11 cellular contexts compared by ENCODE assay signal in the genomic region with DNA sequence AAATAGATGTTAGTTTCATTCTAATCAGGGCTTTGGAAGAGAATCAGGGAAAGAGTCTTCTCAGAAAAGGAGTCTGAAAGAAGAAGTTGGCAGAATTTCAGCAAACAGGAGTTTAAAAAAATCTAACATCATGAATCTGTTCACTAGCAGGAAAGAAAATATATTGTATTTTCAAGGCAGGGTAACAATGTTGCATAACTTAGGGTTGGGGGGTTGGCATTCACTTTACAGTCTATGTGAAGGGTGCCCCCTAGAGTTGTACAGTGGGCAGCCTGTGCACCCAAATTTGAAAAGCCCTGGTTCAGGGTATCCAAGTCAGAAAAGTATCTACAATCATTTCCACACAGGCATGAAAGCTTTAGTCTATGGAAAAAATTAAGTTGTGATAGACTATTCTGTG.
A peak's percentile ranks its signal among the peaks of the same experiment; 100 is the strongest.
DNase-seq lines count a peak whose midpoint lies in the region; ATAC-seq and TF ChIP-seq lines count a peak whose summit lies in the region.
"Had no signal": no experiment of that assay in that cellular context is flagged by ENCODE, and none has a peak within 500 bp of the region (broad histone marks: within the 10 kb centered on the region; RNA-seq: fewer than 3 reads in every experiment).

No MANE protein-coding gene starts in this region.

- H3F3A ChIP-seq in OCI-LY1 (ENCODE audit: insufficient read depth, low read length) = no peaks in the 10 kb centered on the region

- ATAC-seq in upper lobe of right lung = no peak

- no peaks in the 10 kb centered on the region for H4K20me1 ChIP-seq in OCI-LY1 (ENCODE audit: insufficient read depth, low read length)

- H3K4me1 Mint-ChIP-seq in MCF 10A (ENCODE audit: insufficient read depth, unreplicated experiment) = peaks cover 6% of the 10 kb centered on the region

- peak; percentile 13 for TF ChIP-seq CTCF in MCF 10A (IDR thresholded peaks at IDR 0.05; ENCODE audit: unreplicated experiment)
- TF ChIP-seq CTCF in breast epithelium (IDR thresholded peaks at IDR 0.05) = no peak
- peak; percentile 12; the same call in 1 of the 2 replicates for TF ChIP-seq CTCF in OCI-LY1 (IDR thresholded peaks at IDR 0.05; ENCODE audit: low read length)
- peak; percentile 33 for TF ChIP-seq CTCF in foreskin fibroblast (IDR thresholded peaks at IDR 0.05; ENCODE audit: low read depth, low read length)
- TF ChIP-seq CTCF in upper lobe of right lung (IDR thresholded peaks at IDR 0.05) = peak; percentile 23

- H3K27ac ChIP-seq in breast epithelium = no peak overlapping the region
- H3K27ac ChIP-seq in OCI-LY1 (ENCODE audit: low read depth, low read length, poor library complexity, severe bottlenecking) = no peak overlapping the region
- H3K27ac ChIP-seq in upper lobe of right lung = no peak overlapping the region
- H3K27ac ChIP-seq: tibial artery had no signal

- H3K4me3 ChIP-seq in breast epithelium (no peak overlapping the region), OCI-LY1 (ENCODE audit: low read depth, low read length, poor library complexity, severe bottlenecking) (no peak overlapping the region), foreskin fibroblast (ENCODE audit: low read depth in 1 of 2, low read length in 2 of 2) (no peak overlapping the region), upper lobe of right lung (no peak overlapping the region)
- H3K4me3 ChIP-seq: tibial artery had no signal

- H3K9me2 ChIP-seq in OCI-LY1 (ENCODE audit: low read depth, low read length) = no peaks in the 10 kb centered on the region

- H3K36me3 Mint-ChIP-seq in MCF 10A (ENCODE audit: insufficient read depth, unreplicated experiment) = no peaks in the 10 kb centered on the region
- H3K36me3 Mint-ChIP-seq: CD14-positive monocyte had no signal

- H3K79me2 ChIP-seq in OCI-LY1 (ENCODE audit: insufficient read depth, low read length) = no peaks in the 10 kb centered on the region

- intact Hi-C loops in MCF 10A (cut with micrococcal nuclease) = loop anchor here (5.0 to 10.0 kb wide), 2 partner anchors 281 to 458 kb away; no protein-coding TSS in a partner anchor
- intact Hi-C loops in breast epithelium (cut with DNase I; ENCODE audit: low total_unique reads) = no loop called here
- intact Hi-C loops in upper lobe of right lung (cut with DNase I) = no loop called here

- H2AFZ ChIP-seq in OCI-LY1 (ENCODE audit: low read length) = no peak overlapping the region

- BruUV-seq in MCF 10A (replicated peaks; lab: Mats Ljungman, UMichigan) = no TSS peak

- H3K9me3 ChIP-seq in breast epithelium = no peaks in the 10 kb centered on the region
- H3K9me3 ChIP-seq in OCI-LY1 (ENCODE audit: low read length) = no peaks in the 10 kb centered on the region
- no peaks in the 10 kb centered on the region for H3K9me3 ChIP-seq in upper lobe of right lung
- H3K9me3 ChIP-seq: tibial artery had no signal

- CTCF ChIA-PET in MCF 10A (lab: Yijun Ruan, JAX) = no interaction called here

- peaks cover 0 to 11% of the 10 kb centered on the region in 2 donors for H3K4me1 ChIP-seq in breast epithelium
- no peaks in the 10 kb centered on the region for H3K4me1 ChIP-seq in OCI-LY1 (ENCODE audit: insufficient read depth, low read length, severe bottlenecking)
- no peaks in the 10 kb centered on the region for H3K4me1 ChIP-seq in upper lobe of right lung

- no peak overlapping the region for H3K4me3 Mint-ChIP-seq in MCF 10A (ENCODE audit: unreplicated experiment)
- H3K4me3 Mint-ChIP-seq: CD14-positive monocyte had no signal

- no peaks in the 10 kb centered on the region for H3K36me3 ChIP-seq in breast epithelium
- no peaks in the 10 kb centered on the region for H3K36me3 ChIP-seq in OCI-LY1 (ENCODE audit: insufficient read depth, low read length)
- no peaks in the 10 kb centered on the region for H3K36me3 ChIP-seq in upper lobe of right lung
- H3K36me3 ChIP-seq: tibial artery had no signal

- POLR2A ChIA-PET in MCF 10A (lab: Yijun Ruan, JAX) = no interaction called here

- no peak overlapping the region for H3K4me2 ChIP-seq in OCI-LY1 (ENCODE audit: low read length)

- DNase-seq in MCF 10A (ENCODE audit: unreplicated experiment) (peak; percentile 34), breast epithelium (ENCODE audit: low spot score in 2 of 2) (no peak), foreskin fibroblast (peak in 1 of 2 donors; percentile 9), upper lobe of right lung (no peak), NCI-H1092 (lab: John Stamatoyannopoulos, UW) (no peak), LoVo (ENCODE audit: low spot score) (no peak)
- no peak for DNase-seq in stimulated activated CD4-positive, alpha-beta T cell treated with anti-CD3 and anti-CD28 coated beads, Interleukin-4, amount 100 ng/mL, for 24 hours
- DNase-seq: activated effector memory CD4-positive, alpha-beta T cell treated with Interleukin-2 at 50 U/mL for 16 hours; tibial artery had no signal

- H3K9ac ChIP-seq in OCI-LY1 (ENCODE audit: low read length) = no peak overlapping the region

- no peaks in the 10 kb centered on the region for H3K27me3 ChIP-seq in breast epithelium
- no peaks in the 10 kb centered on the region for H3K27me3 ChIP-seq in OCI-LY1 (ENCODE audit: insufficient read depth, low read length)
- no peaks in the 10 kb centered on the region for H3K27me3 ChIP-seq in upper lobe of right lung
- H3K27me3 ChIP-seq: tibial artery had no signal

- no peak for TF ChIP-seq POLR2A in breast epithelium (IDR thresholded peaks at IDR 0.05)

- no peaks in the 10 kb centered on the region for H3K9me3 Mint-ChIP-seq in MCF 10A (ENCODE audit: unreplicated experiment)

- peaks cover 22% of the 10 kb centered on the region for H3K27me3 Mint-ChIP-seq in MCF 10A (ENCODE audit: insufficient read depth, unreplicated experiment)

- H3K27ac Mint-ChIP-seq in MCF 10A (ENCODE audit: low read depth, unreplicated experiment) = no peak overlapping the region
- H3K27ac Mint-ChIP-seq: CD14-positive monocyte had no signal

Comparison
In these comparisons a context has a peak if more than half of its experiments do, and no peak if none do; other contexts are left out.
1. CTCF ChIP-seq: peak in MCF 10A (single experiment), OCI-LY1 (single experiment), foreskin fibroblast (single experiment) and upper lobe of right lung (single experiment); none in breast epithelium (0 of 3).